In the genomic region with DNA sequence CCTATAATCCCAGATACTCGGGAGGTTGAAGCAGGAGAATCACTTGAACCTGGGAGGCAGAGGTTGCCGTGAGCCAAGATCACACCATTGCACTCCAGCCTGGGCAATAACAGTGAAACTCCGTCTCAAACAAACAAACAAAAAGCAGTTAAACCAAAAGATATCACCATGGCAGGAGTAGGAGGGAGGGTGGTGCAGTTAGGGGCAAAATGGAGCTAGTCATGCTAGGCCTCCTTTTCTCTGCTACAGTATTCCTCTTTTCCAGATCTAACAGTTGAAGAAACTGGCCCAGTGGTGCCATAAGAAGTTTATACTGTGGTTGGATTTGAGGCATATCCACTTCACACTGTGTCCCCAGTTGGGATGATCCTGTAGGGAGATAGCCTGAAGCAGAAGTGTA, we compare ENCODE assay signal across 35 cellular contexts.
"Had no signal": no experiment of that assay in that cellular context is flagged by ENCODE, and none has a peak within 500 bp of the region (broad histone marks: within the 10 kb centered on the region; RNA-seq: fewer than 3 reads in every experiment).

No MANE protein-coding gene starts in this region.

- H3K36me3 ChIP-seq: breast epithelium, Peyer's patch, SJCRH30, WERI-Rb-1 had no signal

- H3K4me1 ChIP-seq: body of pancreas, Peyer's patch, SJCRH30 had no signal

- H3K4me3 ChIP-seq: body of pancreas, breast epithelium, Peyer's patch, SJCRH30, SK-N-MC had no signal

- H3K27ac ChIP-seq: body of pancreas, breast epithelium, Peyer's patch, SJCRH30, SK-N-MC, WERI-Rb-1 had no signal

- ATAC-seq: activated CD8-positive, alpha-beta T cell treated with anti-CD3 and anti-CD28 coated beads for 36 hours; body of pancreas; PC-3 had no signal

- H3K27me3 ChIP-seq: body of pancreas, breast epithelium, Peyer's patch, SJCRH30 had no signal

- DNase-seq: activated CD4-positive, alpha-beta T cell treated with anti-CD3 and anti-CD28 coated beads for 1 hour; activated CD4-positive, alpha-beta T cell treated with anti-CD3 and anti-CD28 coated beads, Interleukin-2, amount 10 ng/mL, durations not matched to agents 24 days and 14 days; activated CD4-positive, alpha-beta T cell treated with anti-CD3 and anti-CD28 coated beads, Interleukin-2, amount 50 U/mL, for 4 hours; activated CD4-positive, CD25-positive, alpha-beta regulatory T cell; activated CD8-positive, alpha-beta T cell treated with anti-CD3 and anti-CD28 coated beads for 36 hours; activated gamma-delta T cell; activated naive CD4-positive, alpha-beta T cell treated with Interleukin-2 at 50 U/mL for 16 hours; activated naive CD8-positive, alpha-beta T cell treated with anti-CD3 and anti-CD28 coated beads, Interleukin-2, amount 10 ng/mL, durations not matched to agents 7 days and 5 days; activated T-cell treated with anti-CD3 and anti-CD28 coated beads, Interleukin-2, amount 50 U/mL, for 24 hours; amygdala; body of pancreas; Kasumi-1; KBM-7; MM.1S; NCI-H1092 treated with DMSO at 0.1 percent for 48 hours; NCI-H1417; NCI-H146; NCI-H187; NCI-H2029 treated with DMSO at 0.1 percent for 48 hours; NCI-H2107; NCI-H2171; NCI-H510A; NCI-H526; NCI-H748 treated with DMSO at 0.1 percent for 48 hours; NK-92 treated with Interleukin-12 subunit alpha and Interleukin-12 subunit beta, amount 100 ng/mL, for 24 hours; Peyer's patch; Right ventricle myocardium superior; RPMI8226; SJCRH30; T1000; WERI-Rb-1 had no signal

- FAIRE-seq: astrocyte had no signal

- H3K9me3 ChIP-seq: body of pancreas, breast epithelium, Peyer's patch, SJCRH30 had no signal
